In the genomic region with DNA sequence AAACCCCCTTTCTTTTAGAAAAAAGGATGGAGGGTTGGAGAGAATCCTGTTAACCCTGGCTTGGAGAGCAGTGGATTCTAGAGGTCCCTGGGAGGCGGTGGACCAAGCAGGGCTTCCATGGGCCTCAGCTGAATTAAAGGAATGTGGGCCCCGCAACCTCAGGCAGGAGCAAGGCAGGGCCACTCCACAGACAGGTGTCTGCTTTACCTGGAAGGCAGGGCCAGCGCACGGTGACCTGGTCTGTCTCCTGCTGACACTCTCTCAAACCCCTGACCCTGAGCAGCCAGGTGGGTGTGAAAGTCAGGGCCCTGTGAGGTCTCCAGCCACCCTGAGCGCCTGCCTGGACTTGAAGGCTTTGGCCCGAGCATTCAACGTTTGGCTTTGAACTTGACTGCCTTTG, we compare ENCODE assay signal across 16 cellular contexts.
DNase-seq lines count a peak whose midpoint lies in the region; ATAC-seq, FAIRE-seq and TF ChIP-seq lines count a peak whose summit lies in the region.
"Had no signal": no experiment of that assay in that cellular context is flagged by ENCODE, and none has a peak within 500 bp of the region (broad histone marks: within the 10 kb centered on the region; RNA-seq: fewer than 3 reads in every experiment).

No MANE protein-coding gene starts in this region.

- H2AK5ac ChIP-seq in H1 (ENCODE audit: low read depth, low read length) = no peak overlapping the region

- H3K79me2 ChIP-seq in H1 (ENCODE audit: control insufficient read depth in 1 of 2, insufficient read depth in 2 of 2, low read length in 2 of 2) = no peaks in the 10 kb centered on the region
- H3K79me2 ChIP-seq in hepatocyte = no peaks in the 10 kb centered on the region

- H3K4ac ChIP-seq in H1 (replicated peaks; ENCODE audit: insufficient read length, low read depth, low read length) = no peak overlapping the region

- no peak overlapping the region for H3K23ac ChIP-seq in H1 (ENCODE audit: insufficient read length)

- no peak for TF ChIP-seq RAD21 in H1 (IDR thresholded peaks at IDR 0.05 in 1 of 2, conservative IDR thresholded peaks at IDR 0.05 in 1 of 2; ENCODE audit: low read depth in 2 of 2, low read length in 2 of 2)

- H2BK120ac ChIP-seq in H1 (replicated peaks; ENCODE audit: low read depth, low read length) = no peak overlapping the region

- H2BK12ac ChIP-seq in H1 (ENCODE audit: low read depth, low read length) = peak overlapping the region; percentile 87; the same call in 1 of the 2 replicates

- H3K4me1 Mint-ChIP-seq in HFFc6 (ENCODE audit: low read depth) = peaks cover 17% of the 10 kb centered on the region

- TF ChIP-seq POLR2A in H1 (IDR thresholded peaks at IDR 0.05; ENCODE audit: control extremely low read depth in 1 of 2, low read depth in 2 of 2, low read length in 2 of 2) = no peak

- H3K9me3 Mint-ChIP-seq in HFFc6 = no peaks in the 10 kb centered on the region
- H3K9me3 Mint-ChIP-seq: CD4-positive, alpha-beta T cell had no signal

- H3K9me2 ChIP-seq in hepatocyte (replicated peaks; ENCODE audit: insufficient read depth) = no peaks in the 10 kb centered on the region

- H3K27me3 ChIP-seq in H1 (replicated peaks in 1 of 4; ENCODE audit: control insufficient read depth in 3 of 4, extremely low read depth in 1 of 4, insufficient read depth in 3 of 4, low read length in 3 of 4) (no peaks in the 10 kb centered on the region), hepatocyte (no peaks in the 10 kb centered on the region), pancreas (no peaks in the 10 kb centered on the region)

- no peak overlapping the region for H4K91ac ChIP-seq in H1 (replicated peaks; ENCODE audit: insufficient read length, low read length)

- H4K20me1 ChIP-seq in H1 (replicated peaks in 1 of 2; ENCODE audit: control insufficient read depth in 1 of 2, insufficient read depth in 2 of 2, low read length in 2 of 2) (no peaks in the 10 kb centered on the region), hepatocyte (ENCODE audit: insufficient read depth, poor library complexity, severe bottlenecking) (no peaks in the 10 kb centered on the region)
- H4K20me1 ChIP-seq: BLaER1 treated with 17β-estradiol and CSF1 and Interleukin-3, amounts not matched to agents 10 nM and 100 nM had no signal

- no peak for TF ChIP-seq CTCF in HFFc6 (IDR thresholded peaks at IDR 0.05)
- TF ChIP-seq CTCF in H1 (IDR thresholded peaks at IDR 0.05; ENCODE audit: control extremely low read depth in 1 of 3, insufficient read depth in 1 of 3, low read depth in 1 of 3, low read length in 3 of 3) = no peak
- no peak for TF ChIP-seq CTCF in hepatocyte (IDR thresholded peaks at IDR 0.05; ENCODE audit: poor library complexity)
- no peak for TF ChIP-seq CTCF in pancreas (IDR thresholded peaks at IDR 0.05)

- H3K56ac ChIP-seq in H1 (replicated peaks; ENCODE audit: insufficient read length, low read depth, low read length) = no peak overlapping the region

- intact Hi-C loops in pancreas (cut with DNase I) = no loop called here

- H3K4me1 ChIP-seq in H1 (replicated peaks in 1 of 4; ENCODE audit: control insufficient read depth in 3 of 4, insufficient read depth in 4 of 4, low read length in 3 of 4) (peaks cover 0 to 2% (median 0%) of the 10 kb centered on the region in 4 experiments; a peak in 1 of 7 replicates), hepatocyte (ENCODE audit: insufficient read depth) (peaks cover 3% of the 10 kb centered on the region), pancreas (peaks cover 27 to 40% (median 33%) of the 10 kb centered on the region in 3 donors)

- H3K4me2 ChIP-seq in H1 (ENCODE audit: insufficient read depth in 1 of 2, low read depth in 2 of 2, low read length in 2 of 2) (no peak overlapping the region), hepatocyte (no peak overlapping the region)
- H3K4me2 ChIP-seq: BLaER1 treated with 17β-estradiol and CSF1 and Interleukin-3, amounts not matched to agents 10 nM and 100 nM had no signal

- FAIRE-seq in H1 (lab: Jason Lieb, UNC) (no peak), pancreas (lab: Jason Lieb, UNC) (no peak)
- FAIRE-seq: GM12891, H54 had no signal

- no peak overlapping the region for H4K5ac ChIP-seq in H1 (ENCODE audit: insufficient read length, low read depth, low read length)

- no peak overlapping the region for H3K18ac ChIP-seq in H1 (ENCODE audit: extremely low read depth, low read length)

- H2AFZ ChIP-seq in H1 (ENCODE audit: low read length) (no peak overlapping the region), hepatocyte (no peak overlapping the region)

- H3K36me3 ChIP-seq in H1 (ENCODE audit: control insufficient read depth in 2 of 4, insufficient read depth in 4 of 4, low read length in 3 of 4) = no peaks in the 10 kb centered on the region
- H3K36me3 ChIP-seq in hepatocyte (replicated peaks; ENCODE audit: insufficient read depth, low read depth) = no peaks in the 10 kb centered on the region
- no peaks in the 10 kb centered on the region for H3K36me3 ChIP-seq in pancreas
- H3K36me3 ChIP-seq: BLaER1 treated with 17β-estradiol and CSF1 and Interleukin-3, amounts not matched to agents 10 nM and 100 nM had no signal

- no peaks in the 10 kb centered on the region for H3K36me3 Mint-ChIP-seq in HFFc6 (ENCODE audit: low read depth)

- H3K4me3 Mint-ChIP-seq in HFFc6 = no peak overlapping the region
- H3K4me3 Mint-ChIP-seq: CD4-positive, alpha-beta T cell had no signal

- H3K27me3 Mint-ChIP-seq in HFFc6 (ENCODE audit: insufficient read depth) = no peaks in the 10 kb centered on the region

- H3K9me3 ChIP-seq in H1 (ENCODE audit: insufficient read depth in 2 of 2, low read depth in 1 of 2, low read length in 1 of 2) = no peaks in the 10 kb centered on the region
- no peaks in the 10 kb centered on the region for H3K9me3 ChIP-seq in hepatocyte (ENCODE audit: low read depth)
- H3K9me3 ChIP-seq in pancreas = no peaks in the 10 kb centered on the region
- H3K9me3 ChIP-seq: BLaER1 treated with 17β-estradiol and CSF1 and Interleukin-3, amounts not matched to agents 10 nM and 100 nM had no signal

- H3K14ac ChIP-seq in H1 (ENCODE audit: insufficient read length) = no peak overlapping the region

- H3K9ac ChIP-seq in H1 (replicated peaks in 1 of 4; ENCODE audit: extremely low read depth in 1 of 4, low read depth in 3 of 4, low read length in 3 of 4) = no peak overlapping the region
- H3K9ac ChIP-seq: BLaER1 treated with 17β-estradiol and CSF1 and Interleukin-3, amounts not matched to agents 10 nM and 100 nM had no signal

- ATAC-seq in pancreas = no peak
- ATAC-seq: HCT116 had no signal

- no peak overlapping the region for H2BK20ac ChIP-seq in H1 (ENCODE audit: low read length)

- WGBS in H1 (ENCODE audit: extremely low coverage in 1 of 2, insufficient coverage in 1 of 2, insufficient read length in 1 of 2, insufficient replicate concordance in 2 of 2, low coverage in 1 of 2, low lambda C conversion rate in 2 of 2, missing lambda C conversion rate in 1 of 2), 2 experiments = 69% methylated on average over 7 of the region's 7 CpGs; no CpG with 5 or more reads in 1 of the 2 experiments
- WGBS in hepatocyte (ENCODE audit: low lambda C conversion rate, missing lambda C conversion rate) = 81% methylated on average over 7 of the region's 7 CpGs
- WGBS in pancreas, 2 donors = 77 to 84% methylated on average over 7 of the region's 7 CpGs

- DNase-seq in HFFc6 (no peak), H1 (ENCODE audit: low read depth in 1 of 2, low spot score in 2 of 2) (no peak), hepatocyte (ENCODE audit: low spot score) (no peak), pancreas (no peak), iPS-NIHi7 (ENCODE audit: extremely low spot score) (no peak), middle frontal gyrus (ENCODE audit: extremely low spot score, low spot score) (no peak), KG1 (lab: John Stamatoyannopoulos, UW) (no peak), globus pallidus (ENCODE audit: low spot score) (no peak)
- DNase-seq: ACHN; Calu3; CD4-positive, alpha-beta T cell; DMS 273 treated with DMSO at 0.1 percent for 48 hours had no signal

- H3K4me3 ChIP-seq in H1 (ENCODE audit: extremely low read depth in 1 of 4, insufficient read depth in 2 of 4, low read depth in 3 of 4, low read length in 4 of 4) (no peak overlapping the region), hepatocyte (no peak overlapping the region), pancreas (no peak overlapping the region)
- H3K4me3 ChIP-seq: BLaER1 treated with 17β-estradiol and CSF1 and Interleukin-3, amounts not matched to agents 10 nM and 100 nM had no signal

- no peaks in the 10 kb centered on the region for H3K79me1 ChIP-seq in H1 (ENCODE audit: low read depth, low read length)

- H3K27ac Mint-ChIP-seq in HFFc6 = 0 out of 2 replicates have a peak overlapping the region, but pooled peaks have one; percentile 5
- H3K27ac Mint-ChIP-seq: CD4-positive, alpha-beta T cell had no signal

- H3K27ac ChIP-seq in H1 (ENCODE audit: low read depth, low read length) = no peak overlapping the region
- H3K27ac ChIP-seq in hepatocyte = peak overlapping the region; percentile 61
- peak overlapping the region in 3 of 4 donors; percentile 22 to 68 (median 62) for H3K27ac ChIP-seq in pancreas
- H3K27ac ChIP-seq: BLaER1 treated with 17β-estradiol and CSF1 and Interleukin-3, amounts not matched to agents 10 nM and 100 nM had no signal

- no peak overlapping the region for H2BK5ac ChIP-seq in H1 (ENCODE audit: low read depth, low read length)

- H3K23me2 ChIP-seq in H1 (ENCODE audit: low read depth, low read length) = no peaks in the 10 kb centered on the region

- CTCF ChIA-PET in H1 (lab: Charles Lee; ENCODE audit: partially characterized antibody) = interaction anchor here (0.6 to 1.8 kb wide), 5 partner anchors 21 to 653 kb away, joined by 3 to 4 read pairs (median 4); no protein-coding TSS in a partner anchor

- no peak overlapping the region for H2BK15ac ChIP-seq in H1 (ENCODE audit: low read length)

- no peak for TF ChIP-seq EP300 in H1 (IDR thresholded peaks at IDR 0.05; ENCODE audit: borderline replicate concordance in 1 of 2, low read depth in 2 of 2, low read length in 2 of 2)

- POLR2A ChIA-PET in H1 (lab: Charles Lee; ENCODE audit: partially characterized antibody) = no interaction called here

- no peak overlapping the region for H4K8ac ChIP-seq in H1 (ENCODE audit: extremely low read depth, insufficient read depth, low read length)

TF ChIP-seq in H1, 55 proteins besides CTCF, POLR2A, EP300 and RAD21:
- TF ChIP-seq, protein P1, sequence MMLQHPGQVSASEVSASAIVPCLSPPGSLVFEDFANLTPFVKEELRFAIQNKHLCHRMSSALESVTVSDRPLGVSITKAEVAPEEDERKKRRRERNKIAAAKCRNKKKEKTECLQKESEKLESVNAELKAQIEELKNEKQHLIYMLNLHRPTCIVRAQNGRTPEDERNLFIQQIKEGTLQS (IDR thresholded peaks at IDR 0.05; ENCODE audit: insufficient read depth, low read depth, low read length) = no peak
- TF ChIP-seq EZH2 (IDR thresholded peaks at IDR 0.05; ENCODE audit: low read depth, low read length, severe bottlenecking) (no peak), RXRA (IDR thresholded peaks at IDR 0.05; ENCODE audit: insufficient read depth, low read depth, low read length) (no peak), GTF2F1 (IDR thresholded peaks at IDR 0.05; ENCODE audit: borderline replicate concordance, low read depth, low read length) (no peak), CEBPB (IDR thresholded peaks at IDR 0.05; ENCODE audit: low read depth, low read length) (no peak), POLR2AphosphoS5 (IDR thresholded peaks at IDR 0.05; ENCODE audit: low read depth, low read length) (no peak), TAF1 (IDR thresholded peaks at IDR 0.05; ENCODE audit: low read depth, low read length) (no peak)
TF ChIP-seq in H1: peak in this region for 0.
